ENCODE assay signal across 8 cellular contexts in the genomic region with DNA sequence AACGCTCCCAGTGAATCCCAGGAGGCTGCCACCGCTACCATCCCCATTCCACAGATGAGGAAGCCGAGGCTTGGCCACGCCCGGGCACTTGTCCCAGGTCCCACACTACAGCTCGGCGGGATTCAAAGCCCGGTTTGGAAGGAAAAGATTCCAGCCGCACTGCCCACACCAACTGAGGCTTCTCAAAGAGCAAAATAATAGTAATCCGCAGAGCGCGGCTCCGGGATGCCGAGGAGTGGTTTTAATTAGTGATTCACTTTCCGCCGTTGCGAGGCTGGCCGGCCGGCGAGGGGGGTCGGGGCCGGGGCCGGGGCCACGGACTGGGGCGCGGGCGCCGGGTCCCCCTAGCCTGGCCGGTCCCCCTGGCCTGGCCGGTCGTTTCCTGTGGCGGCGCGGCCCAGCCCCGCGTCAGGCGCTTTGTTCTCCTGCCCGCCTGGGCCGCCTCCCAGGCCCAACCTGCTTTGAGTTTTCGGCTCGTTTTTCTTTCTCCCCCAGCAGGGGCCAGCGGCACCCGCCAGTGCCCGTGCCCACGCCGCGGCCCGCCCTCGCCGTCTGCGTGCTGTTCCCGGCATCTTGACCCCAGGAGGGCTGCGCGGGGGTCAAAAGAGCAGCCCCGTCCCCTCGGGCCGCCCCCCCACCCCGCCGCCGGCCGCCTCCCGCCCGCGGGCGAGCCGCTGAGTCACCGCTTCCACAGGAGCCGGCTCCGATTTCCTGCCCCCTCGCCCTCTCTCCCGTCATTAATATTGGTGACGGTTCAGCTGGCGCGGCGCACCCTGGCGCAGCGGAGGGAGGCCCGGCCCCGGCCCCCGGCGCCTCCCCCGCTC. TPM values are rescaled to one million over a fixed set of nuclear protein-coding genes. Genes with fewer than 3 reads are reported as not detected.
DNase-seq lines count a peak whose midpoint lies in the region; ATAC-seq and TF ChIP-seq lines count a peak whose summit lies in the region.

No MANE protein-coding gene starts in this region.

- H3K79me2 ChIP-seq in mammary epithelial cell (ENCODE audit: insufficient read depth, low read length) = no peaks in the 10 kb centered on the region

- no peak for TF ChIP-seq POLR2A in NB4 (IDR thresholded peaks at IDR 0.05; ENCODE audit: extremely low read depth, insufficient read length)

- intact Hi-C loops in mammary epithelial cell (cut with micrococcal nuclease) = no loop called here

- H3K9me3 ChIP-seq in mammary epithelial cell (replicated peaks; ENCODE audit: insufficient read depth, low read length) = no peaks in the 10 kb centered on the region

- DNase-seq in AG09309 (ENCODE audit: low read depth) (peak; percentile 49), NB4 (ENCODE audit: low read depth) (peak; percentile 30), mammary epithelial cell (peak; percentile 46), left kidney (ENCODE audit: low read depth, low spot score) (peak; percentile 91), HuH-7.5 (ENCODE audit: low spot score) (no peak), NCI-H187 (lab: John Stamatoyannopoulos, UW) (no peak)
- DNase-seq in stimulated activated CD8-positive, alpha-beta memory T cell treated with anti-CD3 and anti-CD28 coated beads, Interleukin-4, amount 100 ng/mL, for 24 hours (ENCODE audit: low read depth) = peak; percentile 5

- no peaks in the 10 kb centered on the region for H3K27me3 ChIP-seq in mammary epithelial cell (ENCODE audit: insufficient read depth, low read length)

- ATAC-seq in GM19035 (IDR thresholded peaks at IDR 0.05; ENCODE audit: unreplicated experiment) = no peak

- peak overlapping the region; percentile 26 for H3K4me3 ChIP-seq in AG09309 (ENCODE audit: control insufficient read depth, low read depth, low read length)
- no peak overlapping the region for H3K4me3 ChIP-seq in NB4 (ENCODE audit: low read depth, low read length)
- H3K4me3 ChIP-seq in mammary epithelial cell (replicated peaks in 1 of 3; ENCODE audit: insufficient read depth in 1 of 3, low read depth in 2 of 3, low read length in 3 of 3) = peak overlapping the region in 2 of 3 experiments; percentile 30

- peak overlapping the region; percentile 75 for H2AFZ ChIP-seq in mammary epithelial cell (ENCODE audit: low read depth, low read length)

- dilution Hi-C loops in mammary epithelial cell (cut with HindIII; ENCODE audit: low sequenced_read_pairs) = no loop called here

- TF ChIP-seq CTCF in AG09309 (IDR thresholded peaks at IDR 0.05; ENCODE audit: control insufficient read depth, insufficient read depth, low read depth, low read length, missing control alignments) (no peak), NB4 (IDR thresholded peaks at IDR 0.05; ENCODE audit: low read depth, low read length) (no peak), mammary epithelial cell (conservative IDR thresholded peaks at IDR 0.05 in 1 of 2, IDR thresholded peaks at IDR 0.05 in 1 of 2; ENCODE audit: extremely low read depth in 1 of 2, insufficient read depth in 1 of 2, low read depth in 1 of 2, low read length in 2 of 2) (no peak)

- in situ Hi-C loops in mammary epithelial cell (cut with MboI; ENCODE audit: low sequenced_read_pairs in 2 of 2) = no loop called here

- H3K36me3 ChIP-seq in mammary epithelial cell (ENCODE audit: insufficient read depth, low read length) = no peaks in the 10 kb centered on the region

- CTCF ChIA-PET in mammary epithelial cell (lab: Charles Lee; ENCODE audit: low non-redundant PET) = no interaction called here

- peak overlapping the region; percentile 72 for H3K4me2 ChIP-seq in mammary epithelial cell (ENCODE audit: insufficient read depth, low read depth, low read length)

- WGBS in mammary epithelial cell (ENCODE audit: low coverage, missing lambda C conversion rate) = 88% methylated on average over 7 of the region's 82 CpGs

- peaks cover 6% of the 10 kb centered on the region for H3K4me1 ChIP-seq in mammary epithelial cell (ENCODE audit: insufficient read depth, low read length)

- H3K9ac ChIP-seq in mammary epithelial cell (ENCODE audit: insufficient read depth, low read length) = no peak overlapping the region

- BruUV-seq in mammary epithelial cell (replicated peaks; lab: Mats Ljungman, UMichigan) = no TSS peak

- no peaks in the 10 kb centered on the region for H4K20me1 ChIP-seq in mammary epithelial cell (ENCODE audit: insufficient read depth, low read length)

- no peak overlapping the region for H3K27ac ChIP-seq in mammary epithelial cell (ENCODE audit: insufficient read depth, low read depth, low read length)

RNA-seq across cellular contexts. Expression of gene FGF18, which starts 31.2 kb away (rescaled TPM):
- under 1 TPM in 1 of 2 donors, not detected in 1; 0.24 TPM for total RNA-seq in mammary epithelial cell
- polyA plus RNA-seq in mammary epithelial cell = not detected
- polyA minus RNA-seq in mammary epithelial cell = not detected

Comparison
In these comparisons a context has a peak if more than half of its experiments do, and no peak if none do; other contexts are left out.
1. DNase-seq: peak in AG09309 (single experiment), NB4 (single experiment), mammary epithelial cell (single experiment), left kidney (single experiment) and stimulated activated CD8-positive, alpha-beta memory T cell treated with anti-CD3 and anti-CD28 coated beads, Interleukin-4, amount 100 ng/mL, for 24 hours (single experiment); none in HuH-7.5 (single experiment) and NCI-H187 (0 of 2).